In genomic region chr20:1336699-1337387, GRCh38 we compare ENCODE assay signal across 8 cellular contexts. TPM values are rescaled to one million over a fixed set of nuclear protein-coding genes. Genes with fewer than 3 reads are reported as not detected.
DNase-seq lines count a peak whose midpoint lies in the region; ATAC-seq and TF ChIP-seq lines count a peak whose summit lies in the region.

No MANE protein-coding gene starts in this region.

- no peak for TF ChIP-seq CTCF in fibroblast of pulmonary artery (IDR thresholded peaks at IDR 0.05; ENCODE audit: low read length, missing control alignments)
- no peak for TF ChIP-seq CTCF in parathyroid adenoma (IDR thresholded peaks at IDR 0.05)
- TF ChIP-seq CTCF in chondrocyte (IDR thresholded peaks at IDR 0.05): no peak

- H3K27ac Mint-ChIP-seq in chondrocyte (ENCODE audit: unreplicated experiment): no peak overlapping the region

- DNase-seq in COR-L47 (lab: John Stamatoyannopoulos, UW) (peak; percentile 46), UCSD-AML1 (lab: John Stamatoyannopoulos, UW; ENCODE audit: unreplicated experiment) (peak; percentile 60), fibroblast of pulmonary artery (ENCODE audit: low read depth) (peak; percentile 84), GM19238 (ENCODE audit: insufficient read length, low spot score) (no peak), NCI-H1694 treated with DMSO at 0.1 percent for 48 hours (lab: John Stamatoyannopoulos, UW) (no peak), chondrocyte (ENCODE audit: low spot score) (no peak)

- no peaks in the 10 kb centered on the region for H3K27me3 ChIP-seq in parathyroid adenoma (ENCODE audit: control insufficient read depth, insufficient read depth, low read length)

- peaks cover 3% of the 10 kb centered on the region for H3K4me1 Mint-ChIP-seq in chondrocyte (ENCODE audit: low read depth)

- no peak overlapping the region for H3K9ac ChIP-seq in parathyroid adenoma

- H3K36me3 ChIP-seq in parathyroid adenoma (ENCODE audit: control insufficient read depth, insufficient read depth, low read length): no peaks in the 10 kb centered on the region

- H3K4me3 Mint-ChIP-seq in chondrocyte (ENCODE audit: unreplicated experiment): no peak overlapping the region

- no peaks in the 10 kb centered on the region for H3K36me3 Mint-ChIP-seq in chondrocyte (ENCODE audit: low read depth)

- H3K27ac ChIP-seq in parathyroid adenoma: peak overlapping the region; percentile 70

- H3K4me1 ChIP-seq in parathyroid adenoma: peaks cover 15% of the 10 kb centered on the region

- H3K79me2 ChIP-seq in parathyroid adenoma: peaks cover 14% of the 10 kb centered on the region

- H3K9me3 ChIP-seq in parathyroid adenoma (ENCODE audit: control insufficient read depth, low read length): no peaks in the 10 kb centered on the region

- no peaks in the 10 kb centered on the region for H3K27me3 Mint-ChIP-seq in chondrocyte (ENCODE audit: low read depth)

- ATAC-seq in HG03196 (IDR thresholded peaks at IDR 0.05; ENCODE audit: unreplicated experiment): no peak

- H3K4me2 ChIP-seq in parathyroid adenoma (ENCODE audit: low read length): no peak overlapping the region

- H2AFZ ChIP-seq in parathyroid adenoma: no peak overlapping the region

- no peaks in the 10 kb centered on the region for H3K9me3 Mint-ChIP-seq in chondrocyte (ENCODE audit: low read depth)

- H3K4me3 ChIP-seq in fibroblast of pulmonary artery (replicated peaks; ENCODE audit: low read depth, low read length) (no peak overlapping the region), parathyroid adenoma (ENCODE audit: low read depth, low read length) (no peak overlapping the region)

RNA-seq across cellular contexts. Expression of gene SDCBP2, which starts 7.9 kb away (rescaled TPM):
- 0.89 to 2.3 TPM (median 2.0 TPM) in 3 replicates for total RNA-seq in chondrocyte

RNA-seq across cellular contexts. Expression of gene FKBP1A, which starts 56.0 kb away (rescaled TPM):
- 182 to 193 TPM (median 183 TPM) in 3 replicates for total RNA-seq in chondrocyte

Comparison
In these comparisons a context has a peak if more than half of its experiments do, and no peak if none do; other contexts are left out.
1. DNase-seq: peak in COR-L47 (single experiment), UCSD-AML1 (single experiment) and fibroblast of pulmonary artery (single experiment); none in GM19238 (single experiment), NCI-H1694 treated with DMSO at 0.1 percent for 48 hours (single experiment) and chondrocyte (single experiment).